Comparison of ENCODE assay signal across 1 cellular context in the genomic region with DNA sequence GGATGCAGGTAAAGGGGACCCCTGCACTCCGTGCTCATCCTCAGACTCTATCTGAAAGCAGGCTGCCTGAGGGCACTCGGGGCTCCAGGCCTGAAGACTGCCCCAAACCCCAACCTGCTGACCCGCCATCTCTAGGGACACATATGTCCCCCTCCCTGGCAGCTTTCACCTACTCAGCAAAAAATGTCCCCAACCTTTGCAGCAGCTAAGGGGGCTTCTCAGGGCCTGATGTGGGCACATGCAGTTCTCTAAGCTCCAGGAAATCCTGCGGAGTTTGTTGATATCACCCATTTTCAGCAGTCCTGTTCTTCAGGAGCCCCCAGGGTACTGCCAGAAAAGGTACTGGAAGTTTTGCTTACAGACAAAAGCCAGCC.
A peak's percentile ranks its signal among the peaks of the same experiment; 100 is the strongest.
TF ChIP-seq lines count a peak whose summit lies in the region.

No MANE protein-coding gene starts in this region.

TF ChIP-seq in K562, 482 proteins besides CTCF, POLR2A, EP300 and RAD21:
- TF ChIP-seq ZNF212 (CRISPR knock-in tag; IDR thresholded peaks at IDR 0.05) (no peak), AFF4 (CRISPR knock-in tag; IDR thresholded peaks at IDR 0.05) (no peak), PATZ1 (CRISPR knock-in tag; IDR thresholded peaks at IDR 0.05; ENCODE audit: borderline replicate concordance) (no peak), FOS (IDR thresholded peaks at IDR 0.05; ENCODE audit: extremely low read depth, insufficient read length) (no peak), MAFG (tag; conservative IDR thresholded peaks at IDR 0.05) (peak; percentile 67), SP1 (CRISPR knock-in tag; IDR thresholded peaks at IDR 0.05) (no peak), ZNF316 (IDR thresholded peaks at IDR 0.05) (peak; percentile 79), C11orf30 (IDR thresholded peaks at IDR 0.05; ENCODE audit: low read depth) (peak; percentile 77), HDAC6 (IDR thresholded peaks at IDR 0.05; ENCODE audit: low read depth, low read length) (no peak), SRSF7 (optimal IDR thresholded peaks at IDR 0.05; ENCODE audit: low read depth, low read length) (no peak), SIN3A (IDR thresholded peaks at IDR 0.05; ENCODE audit: borderline replicate concordance in 2 of 2, control insufficient read depth in 1 of 2, low read depth in 2 of 2, low read length in 2 of 2) (no peak), TAF7 (tag; IDR thresholded peaks at IDR 0.05) (no peak), GABPA (tag; conservative IDR thresholded peaks at IDR 0.05; ENCODE audit: low read depth) (no peak), MLX (CRISPR knock-in tag; conservative IDR thresholded peaks at IDR 0.05) (no peak), STAT5A (IDR thresholded peaks at IDR 0.05; ENCODE audit: borderline replicate concordance, low read length) (no peak), KDM1A (IDR thresholded peaks at IDR 0.05) (no peak), EHMT2 (IDR thresholded peaks at IDR 0.05) (no peak), JUN (IDR thresholded peaks at IDR 0.05; ENCODE audit: borderline replicate concordance, low read depth, low read length) (no peak), JUN (CRISPR knock-in tag; IDR thresholded peaks at IDR 0.05; ENCODE audit: borderline replicate concordance) (no peak), HOXB6 (CRISPR knock-in tag; IDR thresholded peaks at IDR 0.05; ENCODE audit: borderline replicate concordance) (no peak), MAFK (IDR thresholded peaks at IDR 0.05; ENCODE audit: low read length) (peak; percentile 44; the same call in 1 of the 2 replicates), HBP1 (CRISPR knock-in tag; IDR thresholded peaks at IDR 0.05) (no peak), NCOA1 (IDR thresholded peaks at IDR 0.05; ENCODE audit: low read depth) (no peak), ZNF408 (CRISPR knock-in tag; IDR thresholded peaks at IDR 0.05; ENCODE audit: low read depth) (no peak), MAFF (IDR thresholded peaks at IDR 0.05; ENCODE audit: low read length) (peak; percentile 47), HNRNPL (IDR thresholded peaks at IDR 0.05; ENCODE audit: low read depth, low read length) (no peak), RBM34 (IDR thresholded peaks at IDR 0.05; ENCODE audit: borderline replicate concordance, insufficient read depth, low read length) (no peak), DIDO1 (tag; IDR thresholded peaks at IDR 0.05; ENCODE audit: low read depth) (no peak)
TF ChIP-seq in K562: peak in this region for 5.
